ENCODE assay signal across 26 cellular contexts in genomic region chr1:173432331-173432730, GRCh38. TPM values are rescaled to one million over a fixed set of nuclear protein-coding genes. Genes with fewer than 3 reads are reported as not detected.
DNase-seq lines count a peak whose midpoint lies in the region; ATAC-seq, FAIRE-seq and TF ChIP-seq lines count a peak whose summit lies in the region.
"Had no signal": no experiment of that assay in that cellular context is flagged by ENCODE, and none has a peak within 500 bp of the region (broad histone marks: within the 10 kb centered on the region; RNA-seq: fewer than 3 reads in every experiment).

No MANE protein-coding gene starts in this region.

- no peak overlapping the region for H4K12ac ChIP-seq in trophoblast cell (ENCODE audit: low read depth, low read length)

- intact Hi-C loops in ovary (cut with DNase I), result loop anchor here in 2 of 4 donors (5.0 kb wide), 2 partner anchors 45 to 50 kb away; partner anchors contain the start of gene PRDX6 (in 1 of the 2)

- no peak for TF ChIP-seq POLR2A in H1 (IDR thresholded peaks at IDR 0.05; ENCODE audit: control extremely low read depth in 1 of 2, low read depth in 2 of 2, low read length in 2 of 2)
- TF ChIP-seq POLR2A in ovary (IDR thresholded peaks at IDR 0.05), result no peak

- no peak overlapping the region for H4K5ac ChIP-seq in H1 (ENCODE audit: insufficient read length, low read depth, low read length)

- no peak overlapping the region for H4K91ac ChIP-seq in H1 (replicated peaks; ENCODE audit: insufficient read length, low read length)
- no peak overlapping the region for H4K91ac ChIP-seq in mesenchymal stem cell (ENCODE audit: low read length)
- H4K91ac ChIP-seq in trophoblast cell (ENCODE audit: low read depth, low read length), result no peak overlapping the region

- H3K23ac ChIP-seq in H1 (ENCODE audit: insufficient read length) (no peak overlapping the region), mesenchymal stem cell (ENCODE audit: low read length in 2 of 2) (no peak overlapping the region), trophoblast cell (ENCODE audit: low read length) (no peak overlapping the region)

- no peaks in the 10 kb centered on the region for H3K23me2 ChIP-seq in H1 (ENCODE audit: low read depth, low read length)

- POLR2A ChIA-PET in H1 (lab: Charles Lee; ENCODE audit: partially characterized antibody), result no interaction called here

- no peak overlapping the region for H2BK15ac ChIP-seq in H1 (ENCODE audit: low read length)
- no peak overlapping the region for H2BK15ac ChIP-seq in mesenchymal stem cell (ENCODE audit: low read depth, poor library complexity, severe bottlenecking)

- H3K36me3 ChIP-seq in H1 (ENCODE audit: control insufficient read depth in 2 of 4, insufficient read depth in 4 of 4, low read length in 3 of 4), result no peaks in the 10 kb centered on the region
- H3K36me3 ChIP-seq in mesenchymal stem cell (ENCODE audit: control insufficient read depth in 1 of 2, insufficient read depth in 2 of 2, low read depth in 1 of 2, low read length in 2 of 2), result no peaks in the 10 kb centered on the region
- H3K36me3 ChIP-seq in trophoblast cell (ENCODE audit: control insufficient read depth in 1 of 2, insufficient read depth in 2 of 2, low read length in 2 of 2), result no peaks in the 10 kb centered on the region
- no peaks in the 10 kb centered on the region for H3K36me3 ChIP-seq in ovary
- H3K36me3 ChIP-seq: BE2C, BLaER1 had no signal

- CTCF ChIA-PET in H1 (lab: Charles Lee; ENCODE audit: partially characterized antibody), result interaction anchor here (0.9 to 4.3 kb wide), 13 partner anchors 7 to 392 kb away, joined by 3 to 44 read pairs (median 3); partner anchors contain the start of gene PRDX6

- no peak overlapping the region for H2BK5ac ChIP-seq in H1 (ENCODE audit: low read depth, low read length)
- no peak overlapping the region for H2BK5ac ChIP-seq in mesenchymal stem cell (ENCODE audit: low read depth, low read length, poor library complexity, severe bottlenecking)
- H2BK5ac ChIP-seq in trophoblast cell (ENCODE audit: low read depth, low read length, poor library complexity), result no peak overlapping the region

- H3K27me3 ChIP-seq in H1 (replicated peaks in 1 of 4; ENCODE audit: control insufficient read depth in 3 of 4, extremely low read depth in 1 of 4, insufficient read depth in 3 of 4, low read length in 3 of 4), result no peaks in the 10 kb centered on the region
- no peaks in the 10 kb centered on the region for H3K27me3 ChIP-seq in mesenchymal stem cell (ENCODE audit: control insufficient read depth in 1 of 2, insufficient read depth in 1 of 2, low read length in 2 of 2)
- H3K27me3 ChIP-seq in trophoblast cell (ENCODE audit: insufficient read depth, low read length), result no peaks in the 10 kb centered on the region
- no peaks in the 10 kb centered on the region for H3K27me3 ChIP-seq in ovary
- H3K27me3 ChIP-seq: BE2C, BLaER1 had no signal

- H3K4ac ChIP-seq in H1 (replicated peaks; ENCODE audit: insufficient read length, low read depth, low read length) (no peak overlapping the region), mesenchymal stem cell (ENCODE audit: low read depth in 1 of 2, low read length in 2 of 2) (no peak overlapping the region), trophoblast cell (ENCODE audit: low read depth, low read length) (no peak overlapping the region)

- no peak for FAIRE-seq in H1 (lab: Jason Lieb, UNC)
- FAIRE-seq: A204.1, GM12878, GM12892, GM18507, GM19239 had no signal

- H2AK5ac ChIP-seq in H1 (ENCODE audit: low read depth, low read length) (no peak overlapping the region), mesenchymal stem cell (ENCODE audit: low read length, severe bottlenecking) (no peak overlapping the region), trophoblast cell (ENCODE audit: low read length) (no peak overlapping the region)

- ATAC-seq in GM21619 (IDR thresholded peaks at IDR 0.05; ENCODE audit: unreplicated experiment), result no peak
- ATAC-seq: GM12878 had no signal

- H2BK12ac ChIP-seq in H1 (ENCODE audit: low read depth, low read length) (no peak overlapping the region), mesenchymal stem cell (ENCODE audit: low read length in 2 of 2) (no peak overlapping the region), trophoblast cell (ENCODE audit: low read length) (no peak overlapping the region)

- no peaks in the 10 kb centered on the region for H3K79me1 ChIP-seq in H1 (ENCODE audit: low read depth, low read length)
- H3K79me1 ChIP-seq in mesenchymal stem cell (replicated peaks; ENCODE audit: low read length, poor library complexity, severe bottlenecking), result peaks cover 5% of the 10 kb centered on the region
- H3K79me1 ChIP-seq in trophoblast cell (ENCODE audit: low read length), result peaks cover 5% of the 10 kb centered on the region

- no peaks in the 10 kb centered on the region for H4K20me1 ChIP-seq in H1 (replicated peaks in 1 of 2; ENCODE audit: control insufficient read depth in 1 of 2, insufficient read depth in 2 of 2, low read length in 2 of 2)
- H4K20me1 ChIP-seq: BLaER1 had no signal

- H3K56ac ChIP-seq in H1 (replicated peaks; ENCODE audit: insufficient read length, low read depth, low read length), result no peak overlapping the region

- H3K4me3 ChIP-seq in H1 (ENCODE audit: extremely low read depth in 1 of 4, insufficient read depth in 2 of 4, low read depth in 3 of 4, low read length in 4 of 4) (no peak overlapping the region), mesenchymal stem cell (ENCODE audit: insufficient read depth in 1 of 2, low read depth in 1 of 2, low read length in 2 of 2) (no peak overlapping the region), trophoblast cell (ENCODE audit: low read depth, low read length) (no peak overlapping the region), ovary (no peak overlapping the region)
- H3K4me3 ChIP-seq: BLaER1, GM12878 had no signal

- H3K4me1 ChIP-seq in H1 (replicated peaks in 1 of 4; ENCODE audit: control insufficient read depth in 3 of 4, insufficient read depth in 4 of 4, low read length in 3 of 4) (peaks cover 3 to 19% (median 10%) of the 10 kb centered on the region in 4 experiments; a peak in 5 of 7 replicates), mesenchymal stem cell (ENCODE audit: control insufficient read depth, insufficient read depth, low read depth, low read length) (peaks cover 4% of the 10 kb centered on the region), trophoblast cell (ENCODE audit: control insufficient read depth in 1 of 2, insufficient read depth in 2 of 2, low read length in 2 of 2) (peaks cover 2 to 3% of the 10 kb centered on the region in 2 experiments), ovary (ENCODE audit: insufficient read depth) (no peaks in the 10 kb centered on the region)
- H3K4me1 ChIP-seq: BE2C had no signal

- H3K9me3 ChIP-seq in H1 (ENCODE audit: insufficient read depth in 2 of 2, low read depth in 1 of 2, low read length in 1 of 2), result no peaks in the 10 kb centered on the region
- H3K9me3 ChIP-seq in mesenchymal stem cell (ENCODE audit: control insufficient read depth, low read length), result no peaks in the 10 kb centered on the region
- no peaks in the 10 kb centered on the region for H3K9me3 ChIP-seq in trophoblast cell (ENCODE audit: insufficient read depth, low read depth, low read length)
- no peaks in the 10 kb centered on the region for H3K9me3 ChIP-seq in ovary
- H3K9me3 ChIP-seq: BE2C, BLaER1 had no signal

- no peak overlapping the region for H3K14ac ChIP-seq in H1 (ENCODE audit: insufficient read length)
- H3K14ac ChIP-seq in mesenchymal stem cell (ENCODE audit: low read length in 2 of 2), result no peak overlapping the region
- H3K14ac ChIP-seq in trophoblast cell (ENCODE audit: low read length), result no peak overlapping the region

- H3K27ac ChIP-seq in H1 (ENCODE audit: low read depth, low read length), result no peak overlapping the region
- no peak overlapping the region for H3K27ac ChIP-seq in mesenchymal stem cell (ENCODE audit: low read length, poor library complexity, severe bottlenecking)
- H3K27ac ChIP-seq in trophoblast cell (ENCODE audit: low read depth, low read length), result no peak overlapping the region
- no peak overlapping the region for H3K27ac ChIP-seq in ovary
- H3K27ac ChIP-seq: BLaER1 had no signal

- H3K18ac ChIP-seq in H1 (ENCODE audit: extremely low read depth, low read length) (no peak overlapping the region), mesenchymal stem cell (ENCODE audit: low read depth in 1 of 2, low read length in 2 of 2) (no peak overlapping the region), trophoblast cell (ENCODE audit: low read length) (no peak overlapping the region)

- no peak overlapping the region for H2AFZ ChIP-seq in H1 (ENCODE audit: low read length)
- no peak overlapping the region for H2AFZ ChIP-seq in mesenchymal stem cell (ENCODE audit: low read depth, low read length)
- H2AFZ ChIP-seq in trophoblast cell (ENCODE audit: insufficient read depth, low read length, poor library complexity), result no peak overlapping the region

- TF ChIP-seq CTCF in H1 (IDR thresholded peaks at IDR 0.05; ENCODE audit: control extremely low read depth in 1 of 3, insufficient read depth in 1 of 3, low read depth in 1 of 3, low read length in 3 of 3) (no peak), ovary (IDR thresholded peaks at IDR 0.05) (no peak)

- H2BK120ac ChIP-seq in H1 (replicated peaks; ENCODE audit: low read depth, low read length) (peak overlapping the region; percentile 36), mesenchymal stem cell (ENCODE audit: low read depth, low read length) (no peak overlapping the region), trophoblast cell (ENCODE audit: insufficient read depth, low read length, poor library complexity) (no peak overlapping the region)

- no peaks in the 10 kb centered on the region for H3K79me2 ChIP-seq in H1 (ENCODE audit: control insufficient read depth in 1 of 2, insufficient read depth in 2 of 2, low read length in 2 of 2)
- H3K79me2 ChIP-seq in trophoblast cell (ENCODE audit: control insufficient read depth, insufficient read depth, low read length, poor library complexity), result no peaks in the 10 kb centered on the region

- H3K4me2 ChIP-seq in H1 (ENCODE audit: insufficient read depth in 1 of 2, low read depth in 2 of 2, low read length in 2 of 2) (no peak overlapping the region), mesenchymal stem cell (ENCODE audit: low read length, poor library complexity, severe bottlenecking) (no peak overlapping the region), trophoblast cell (ENCODE audit: low read length) (no peak overlapping the region)
- H3K4me2 ChIP-seq: BLaER1 had no signal

- no peak for TF ChIP-seq RAD21 in H1 (IDR thresholded peaks at IDR 0.05 in 1 of 2, conservative IDR thresholded peaks at IDR 0.05 in 1 of 2; ENCODE audit: low read depth in 2 of 2, low read length in 2 of 2)

- TF ChIP-seq EP300 in H1 (IDR thresholded peaks at IDR 0.05; ENCODE audit: borderline replicate concordance in 1 of 2, low read depth in 2 of 2, low read length in 2 of 2) (no peak), ovary (IDR thresholded peaks at IDR 0.05) (no peak)

- no peak overlapping the region for H2BK20ac ChIP-seq in H1 (ENCODE audit: low read length)

- peak in 1 of 2 experiments; percentile 6 for DNase-seq in H1 (ENCODE audit: low read depth in 1 of 2, low spot score in 2 of 2)
- DNase-seq in mesenchymal stem cell, result no peak
- peak; percentile 52 to 78 for DNase-seq in trophoblast cell
- DNase-seq in ovary, result no peak
- DNase-seq: 8988T; ACHN; BE2C; C1 segment of cervical spinal cord; CD4-positive, alpha-beta memory T cell; CD4-positive, CD25-positive, alpha-beta regulatory T cell; CD8-positive, alpha-beta memory T cell; COR-L47; DMS 273 treated with DMSO at 0.1 percent for 48 hours; DMS153; DMS53; DMS79; DND-41; EL; GDM1 had no signal

- H4K8ac ChIP-seq in H1 (ENCODE audit: extremely low read depth, insufficient read depth, low read length) (no peak overlapping the region), mesenchymal stem cell (ENCODE audit: low read length) (no peak overlapping the region), trophoblast cell (ENCODE audit: low read depth, low read length) (no peak overlapping the region)

- H3K9ac ChIP-seq in H1 (replicated peaks in 1 of 4; ENCODE audit: extremely low read depth in 1 of 4, low read depth in 3 of 4, low read length in 3 of 4), result no peak overlapping the region
- H3K9ac ChIP-seq in mesenchymal stem cell (ENCODE audit: low read length), result peak overlapping the region; percentile 45
- no peak overlapping the region for H3K9ac ChIP-seq in trophoblast cell (ENCODE audit: low read length)
- H3K9ac ChIP-seq: BLaER1 had no signal

- 78% methylated on average over 2 of the region's 2 CpGs; no CpG with 5 or more reads in 1 of the 2 experiments for WGBS in H1 (ENCODE audit: extremely low coverage in 1 of 2, insufficient coverage in 1 of 2, insufficient read length in 1 of 2, insufficient replicate concordance in 2 of 2, low coverage in 1 of 2, low lambda C conversion rate in 2 of 2, missing lambda C conversion rate in 1 of 2), 2 experiments
- 100% methylated on average over 1 of the region's 2 CpGs for WGBS in mesenchymal stem cell
- no CpG with 5 or more reads among the region's 2 CpGs for WGBS in trophoblast cell (ENCODE audit: extremely low coverage, insufficient coverage, insufficient read length)
- WGBS in ovary, 3 donors, result 83 to 96% (median 86%) methylated on average over 2 of the region's 2 CpGs

RNA-seq across cellular contexts. Expression of gene PRDX6, which starts 44.8 kb away (rescaled TPM):
- 657 and 677 TPM in 2 replicates for total RNA-seq in H1 (2021; fragmentation: NEBNext Ultra II Directional; extraction: Animal tissue kit (Norgen Biotek cat#: 25700))
- polyA plus RNA-seq in H1 (2011; rRNA removed) (219 and 348 TPM in 2 replicates), ovary (100 to 1,000 TPM; 140 to 278 TPM)
- 345 TPM for polyA plus RNA-seq in H1 (2011; cell fraction: cytosol; rRNA removed)
- polyA plus RNA-seq in H1 (2011; cell fraction: nucleus; rRNA removed), result 273 TPM
- 544 to 609 TPM (median 590 TPM) in 4 replicates for polyA plus RNA-seq in H1 (2012, experiment 1 of 2)
- polyA plus RNA-seq in H1 (2012, experiment 2 of 2), result 449 TPM
- polyA plus RNA-seq in H1 (2013, experiment 1 of 2), result 343 TPM
- 345 TPM for polyA plus RNA-seq in H1 (2013, experiment 2 of 2)
- polyA minus RNA-seq in H1 (2011; rRNA and poly(A)+ RNA removed), result 589 and 621 TPM in 2 replicates
- polyA minus RNA-seq in H1 (2011; cell fraction: cytosol; rRNA and poly(A)+ RNA removed), result 606 TPM
- polyA minus RNA-seq in H1 (2011; cell fraction: nucleus; rRNA and poly(A)+ RNA removed), result 293 TPM
- 474 TPM for polyA plus RNA-seq in mesenchymal stem cell (2013, experiment 1 of 2)
- 494 TPM for polyA plus RNA-seq in mesenchymal stem cell (2013, experiment 2 of 2)
- polyA plus RNA-seq in trophoblast cell (2013), result 297 and 312 TPM in 2 replicates
- 100 to 1,000 TPM; 111 to 224 (median 198) TPM for total RNA-seq in ovary

Comparison
In these comparisons a context has a peak if more than half of its experiments do, and no peak if none do; other contexts are left out.
1. DNase-seq: peak in trophoblast cell (2 of 2); none in mesenchymal stem cell (single experiment) and ovary (0 of 5).